Comparison of ENCODE assay signal across 20 cellular contexts in genomic region chr17:75563063-75563758, GRCh38. TPM values are rescaled to one million over a fixed set of nuclear protein-coding genes. Genes with fewer than 3 reads are reported as not detected.
DNase-seq lines count a peak whose midpoint lies in the region; ATAC-seq, FAIRE-seq and TF ChIP-seq lines count a peak whose summit lies in the region.
"Had no signal": no experiment of that assay in that cellular context is flagged by ENCODE, and none has a peak within 500 bp of the region (broad histone marks: within the 10 kb centered on the region; RNA-seq: fewer than 3 reads in every experiment).

No MANE protein-coding gene starts in this region.

- no peak overlapping the region for H3K4me3 ChIP-seq in K562
- H3K4me3 ChIP-seq in neuronal stem cell (ENCODE audit: low read length in 2 of 2), result no peak overlapping the region
- H3K4me3 ChIP-seq in GM23248, result no peak overlapping the region
- H3K4me3 ChIP-seq in sigmoid colon, result no peak overlapping the region
- H3K4me3 ChIP-seq: BLaER1 treated with 17β-estradiol and CSF1 and Interleukin-3, amounts not matched to agents 10 nM and 100 nM; GM12878 had no signal

- 78% methylated on average over 27 of the region's 28 CpGs for WGBS in K562 (ENCODE audit: insufficient coverage, low coverage, missing lambda C conversion rate)
- no CpG with 5 or more reads among the region's 28 CpGs for WGBS in neuronal stem cell (ENCODE audit: extremely low coverage in 2 of 2, insufficient read length in 2 of 2, insufficient replicate concordance in 1 of 2), 2 donors
- 67 to 68% methylated on average over 27 to 28 of the region's 28 CpGs for WGBS in GM23248 (ENCODE audit: low coverage in 1 of 2, low lambda C conversion rate in 2 of 2, missing lambda C conversion rate in 2 of 2), 2 experiments
- 90 to 94% methylated on average over 28 of the region's 28 CpGs for WGBS in sigmoid colon, 2 donors

- TF ChIP-seq EP300 in K562 (IDR thresholded peaks at IDR 0.05; ENCODE audit: low read length) (no peak), sigmoid colon (IDR thresholded peaks at IDR 0.05) (no peak)

- no TSS peak for BruUV-seq in K562 (replicated peaks; lab: Mats Ljungman, UMichigan)

- H3K14ac ChIP-seq in neuronal stem cell (ENCODE audit: low read length), result peak overlapping the region; percentile 56

- in situ Hi-C loops in K562 (cut with MboI), result no loop called here
- in situ Hi-C loops in GM23248 (cut with MboI), result no loop called here

- no peak overlapping the region for H3K18ac ChIP-seq in neuronal stem cell (ENCODE audit: low read length)

- CTCF ChIA-PET in K562 (lab: Yijun Ruan, JAX; ENCODE audit: low intra/inter-chr PET ratio), result no interaction called here

- H4K8ac ChIP-seq in neuronal stem cell (ENCODE audit: low read depth, low read length), result no peak overlapping the region

- no peak overlapping the region for H3K4ac ChIP-seq in neuronal stem cell (ENCODE audit: low read length)

- intact Hi-C loops in K562 (cut with micrococcal nuclease) (no loop called here), sigmoid colon (cut with DNase I) (no loop called here)

- ATAC-seq in K562, result no peak
- ATAC-seq: GM12878 had no signal

- H3K9me3 ChIP-seq in K562 (replicated peaks; ENCODE audit: control insufficient read depth, insufficient read depth, low read depth, low read length) (no peaks in the 10 kb centered on the region), neuronal stem cell (replicated peaks in 1 of 2; ENCODE audit: control insufficient read depth in 2 of 2, insufficient read depth in 1 of 2, low read depth in 1 of 2, low read length in 2 of 2) (no peaks in the 10 kb centered on the region), GM23248 (ENCODE audit: low read depth) (no peaks in the 10 kb centered on the region), sigmoid colon (no peaks in the 10 kb centered on the region)
- H3K9me3 ChIP-seq: BLaER1 treated with 17β-estradiol and CSF1 and Interleukin-3, amounts not matched to agents 10 nM and 100 nM had no signal

- H4K20me1 ChIP-seq in K562 (replicated peaks; ENCODE audit: control insufficient read depth, insufficient read depth, low read length) (no peaks in the 10 kb centered on the region), GM23248 (ENCODE audit: insufficient read depth) (no peaks in the 10 kb centered on the region)
- H4K20me1 ChIP-seq: BLaER1 treated with 17β-estradiol and CSF1 and Interleukin-3, amounts not matched to agents 10 nM and 100 nM had no signal

- no peak overlapping the region for H2BK120ac ChIP-seq in neuronal stem cell (ENCODE audit: low read depth, low read length)

- peaks cover 6% of the 10 kb centered on the region for H3K79me1 ChIP-seq in neuronal stem cell (ENCODE audit: low read depth, low read length)

- H2BK15ac ChIP-seq in neuronal stem cell (ENCODE audit: low read length), result no peak overlapping the region

- H3K9me1 ChIP-seq in K562 (ENCODE audit: control insufficient read depth, insufficient read depth, low read length), result peaks cover 3% of the 10 kb centered on the region

- no peak overlapping the region for H3K4me2 ChIP-seq in K562 (ENCODE audit: insufficient read depth, low read length)
- no peak overlapping the region for H3K4me2 ChIP-seq in neuronal stem cell (ENCODE audit: insufficient read depth, low read length, poor library complexity, severe bottlenecking)
- no peak overlapping the region for H3K4me2 ChIP-seq in GM23248 (ENCODE audit: unreplicated experiment)
- H3K4me2 ChIP-seq: BLaER1 treated with 17β-estradiol and CSF1 and Interleukin-3, amounts not matched to agents 10 nM and 100 nM had no signal

- H3K36me3 ChIP-seq in K562 (ENCODE audit: control insufficient read depth, insufficient read depth, low read length) (peaks cover 13% of the 10 kb centered on the region; the same call in 1 of the 3 replicates), neuronal stem cell (replicated peaks in 1 of 2; ENCODE audit: control insufficient read depth in 2 of 2, insufficient read depth in 2 of 2, low read length in 2 of 2) (peaks cover 0 to 5% of the 10 kb centered on the region in 2 donors), GM23248 (ENCODE audit: low read depth) (no peaks in the 10 kb centered on the region), sigmoid colon (no peaks in the 10 kb centered on the region)

- no peak for TF ChIP-seq RAD21 in K562 (CRISPR knock-in tag; conservative IDR thresholded peaks at IDR 0.05 in 1 of 2, IDR thresholded peaks at IDR 0.05 in 1 of 2)

- no peak overlapping the region for H2BK5ac ChIP-seq in neuronal stem cell (ENCODE audit: low read length)

- no peaks in the 10 kb centered on the region for H3K9me2 ChIP-seq in GM23248 (ENCODE audit: insufficient read depth)

- H3K27ac ChIP-seq in K562 (ENCODE audit: extremely low read depth, low read depth, low read length) (no peak overlapping the region), neuronal stem cell (replicated peaks; ENCODE audit: low read length) (no peak overlapping the region), GM23248 (no peak overlapping the region), sigmoid colon (no peak overlapping the region)
- H3K27ac ChIP-seq: BLaER1 treated with 17β-estradiol and CSF1 and Interleukin-3, amounts not matched to agents 10 nM and 100 nM had no signal

- TF ChIP-seq POLR2A in K562 (conservative IDR thresholded peaks at IDR 0.05) (no peak), H54 (IDR thresholded peaks at IDR 0.05; ENCODE audit: low read depth, low read length) (no peak), sigmoid colon (IDR thresholded peaks at IDR 0.05) (no peak)

- no peak overlapping the region for H2BK12ac ChIP-seq in neuronal stem cell (ENCODE audit: low read length)

- H4K91ac ChIP-seq in neuronal stem cell (ENCODE audit: low read depth, low read length, poor library complexity), result no peak overlapping the region

- H2AFZ ChIP-seq in K562 (ENCODE audit: low read depth, low read length), result no peak overlapping the region
- H2AFZ ChIP-seq in neuronal stem cell (ENCODE audit: low read length), result no peak overlapping the region
- no peak overlapping the region for H2AFZ ChIP-seq in GM23248

- H3K23ac ChIP-seq in neuronal stem cell (ENCODE audit: low read depth, low read length, poor library complexity), result no peak overlapping the region

- H3K79me2 ChIP-seq in K562 (ENCODE audit: control insufficient read depth, insufficient read depth, low read length) (no peaks in the 10 kb centered on the region), GM23248 (ENCODE audit: insufficient read depth) (no peaks in the 10 kb centered on the region)

- H3K9ac ChIP-seq in K562 (ENCODE audit: insufficient read depth in 1 of 2, low read depth in 2 of 2, low read length in 2 of 2) (peak overlapping the region in 1 of 2 experiments; percentile 17; a peak in 1 of 4 replicates), neuronal stem cell (ENCODE audit: low read depth, low read length, poor library complexity) (no peak overlapping the region), GM23248 (no peak overlapping the region)

- H3K4me1 ChIP-seq in K562 (replicated peaks in 1 of 2; ENCODE audit: control insufficient read depth in 2 of 2, insufficient read depth in 2 of 2, low read length in 2 of 2) (peaks cover 0 to 20% of the 10 kb centered on the region in 2 experiments; a peak in 3 of 5 replicates), neuronal stem cell (ENCODE audit: control insufficient read depth in 2 of 2, insufficient read depth in 1 of 2, low read depth in 1 of 2, low read length in 2 of 2) (no peaks in the 10 kb centered on the region), GM23248 (ENCODE audit: insufficient read depth) (0 out of 2 replicates have a peak, but pooled peaks cover 5% of the 10 kb centered on the region), sigmoid colon (no peaks in the 10 kb centered on the region)

- FAIRE-seq in HTR-8/SVneo (lab: Jason Lieb, UNC) (peak; percentile 13), K562 (lab: Jason Lieb, UNC) (no peak), H54 (lab: Jason Lieb, UNC) (no peak)
- FAIRE-seq: GM12878 had no signal

- H3K27me3 ChIP-seq in K562 (ENCODE audit: control insufficient read depth in 2 of 2, insufficient read depth in 2 of 2, low read length in 2 of 2) (no peaks in the 10 kb centered on the region), neuronal stem cell (ENCODE audit: control insufficient read depth in 3 of 3, insufficient read depth in 3 of 3, low read depth in 1 of 3, low read length in 3 of 3) (peaks cover 0 to 28% (median 0%) of the 10 kb centered on the region in 3 experiments), GM23248 (replicated peaks; ENCODE audit: insufficient read depth) (peaks cover 2% of the 10 kb centered on the region; the same call in 1 of the 2 replicates), sigmoid colon (no peaks in the 10 kb centered on the region)
- H3K27me3 ChIP-seq: BLaER1 treated with 17β-estradiol and CSF1 and Interleukin-3, amounts not matched to agents 10 nM and 100 nM had no signal

- DNase-seq in HTR-8/SVneo (ENCODE audit: insufficient read length, low spot score) (no peak), K562 (ENCODE audit: extremely low read depth in 1 of 4, low spot score in 3 of 4) (no peak), islet precursor cell (peak; percentile 53), neuronal stem cell (ENCODE audit: low spot score) (no peak), H54 (ENCODE audit: insufficient read length, low spot score) (no peak), GM23248 (no peak), sigmoid colon (no peak)
- DNase-seq: CD4-positive, CD25-positive, alpha-beta regulatory T cell; CD8-positive, alpha-beta memory T cell; COR-L47; DMS 273 treated with DMSO at 0.1 percent for 48 hours; DMS53; DND-41; EL; GOT3; H9; KG1 had no signal

- no peak overlapping the region for H2AK5ac ChIP-seq in neuronal stem cell (ENCODE audit: low read depth, low read length)

- POLR2A ChIA-PET in K562 (lab: Yijun Ruan, JAX), result no interaction called here

- TF ChIP-seq CTCF in K562 (IDR thresholded peaks at IDR 0.05 in 2 of 3, conservative IDR thresholded peaks at IDR 0.05 in 1 of 3; ENCODE audit: insufficient read depth in 2 of 3, low read depth in 1 of 3, low read length in 3 of 3) (no peak), sigmoid colon (IDR thresholded peaks at IDR 0.05) (no peak)

- no peaks in the 10 kb centered on the region for H3F3A ChIP-seq in GM23248 (ENCODE audit: insufficient read depth)

RNA-seq across cellular contexts. Expression of gene MYO15B, which starts 24.4 kb away (rescaled TPM):
- 8.9 and 39.4 TPM in 2 replicates for total RNA-seq in K562 (2011; cell fraction: chromatin; rRNA removed; ENCODE audit: low replicate concordance)
- 22.5 and 24.7 TPM in 2 replicates for total RNA-seq in K562 (2011; cell fraction: nucleolus; rRNA removed)
- total RNA-seq in K562 (2011; cell fraction: nucleoplasm; rRNA removed), result 11.1 and 14.7 TPM in 2 replicates
- total RNA-seq in K562 (2014; rRNA removed) (0.05 and 0.24 TPM in 2 replicates), K562 (2014; rRNA removed; fragmentation: Illumina TruSeq; extraction: Trizol) (1.2 TPM in 1 of 2 replicates, not detected in the other), K562 (2015; rRNA removed; fragmentation: Illumina TruSeq; extraction: Trizol) (0.83 TPM in 2 replicates), K562 (2021) (1.5 and 3.1 TPM in 2 replicates), sigmoid colon (100 to 1,000 TPM in 1 of 4 donors, 10 to 100 TPM in 3; 33.1 to 117 (median 52.0) TPM)
- polyA plus RNA-seq in K562 (2011; rRNA removed) (0.82 and 1.2 TPM in 2 replicates), K562 (2014; fragmentation: Illumina TruSeq; extraction: Trizol) (0.12 and 0.76 TPM in 2 replicates), K562 (2014; fragmentation: Nextera tagmentation; extraction: Ambion mirVana) (not detected), K562 (2014; rRNA removed) (0.98 and 1.5 TPM in 2 replicates), GM23248 (2016; fragmentation: Nextera tagmentation; extraction: Ambion mirVana) (0.65 and 1.3 TPM in 2 replicates), sigmoid colon (100 to 1,000 TPM; 212 to 460 (median 250) TPM)
- polyA plus RNA-seq in K562 (2011; cell fraction: cytosol; rRNA removed), result 0.39 and 0.49 TPM in 2 replicates
- polyA plus RNA-seq in K562 (2011; cell fraction: nucleus; rRNA removed), result 15.0 and 17.9 TPM in 2 replicates
- 1.2 and 10.8 TPM in 2 replicates for polyA plus RNA-seq in K562 (2012)
- polyA minus RNA-seq in K562 (2011; rRNA and poly(A)+ RNA removed), result 0.70 and 1.0 TPM in 2 replicates
- polyA minus RNA-seq in K562 (2011; cell fraction: cytosol; rRNA and poly(A)+ RNA removed), result not detected in 2 replicates
- 7.7 and 8.5 TPM in 2 replicates for polyA minus RNA-seq in K562 (2011; cell fraction: nucleus; rRNA and poly(A)+ RNA removed)
- 8.5 TPM for polyA plus RNA-seq in neuronal stem cell (2013, experiment 1 of 2)
- 8.9 TPM for polyA plus RNA-seq in neuronal stem cell (2013, experiment 2 of 2)
- 5.8 and 7.2 TPM in 2 replicates for total RNA-seq in GM23248 (2014; rRNA removed; shearing (Covaris generic))

RNA-seq across cellular contexts. Expression of gene LLGL2, which starts 37.7 kb away (rescaled TPM):
- total RNA-seq in K562 (2011; cell fraction: chromatin; rRNA removed; ENCODE audit: low replicate concordance), result 25.4 and 96.6 TPM in 2 replicates
- total RNA-seq in K562 (2011; cell fraction: nucleolus; rRNA removed), result 63.3 and 66.7 TPM in 2 replicates
- total RNA-seq in K562 (2011; cell fraction: nucleoplasm; rRNA removed), result 38.1 and 42.6 TPM in 2 replicates
- 17.9 and 19.5 TPM in 2 replicates for total RNA-seq in K562 (2014; rRNA removed)
- total RNA-seq in K562 (2014; rRNA removed; fragmentation: Illumina TruSeq; extraction: Trizol), result 1.8 and 3.0 TPM in 2 replicates
- total RNA-seq in K562 (2015; rRNA removed; fragmentation: Illumina TruSeq; extraction: Trizol), result 10.2 and 11.8 TPM in 2 replicates
- total RNA-seq in K562 (2021), result 24.4 and 25.2 TPM in 2 replicates
- 12.5 and 16.0 TPM in 2 replicates for polyA plus RNA-seq in K562 (2011; rRNA removed)
- polyA plus RNA-seq in K562 (2011; cell fraction: cytosol; rRNA removed), result 14.3 and 34.7 TPM in 2 replicates
- polyA plus RNA-seq in K562 (2011; cell fraction: nucleus; rRNA removed), result 44.8 and 82.4 TPM in 2 replicates
- polyA plus RNA-seq in K562 (2012), result 14.8 and 26.6 TPM in 2 replicates
- 3.7 and 14.7 TPM in 2 replicates for polyA plus RNA-seq in K562 (2014; fragmentation: Illumina TruSeq; extraction: Trizol)
- 1 to 10 TPM in 1 of 2 experiments, under 1 TPM in 1; 0.32 to 1.3 TPM for polyA plus RNA-seq in K562 (2014; fragmentation: Nextera tagmentation; extraction: Ambion mirVana)
- polyA plus RNA-seq in K562 (2014; rRNA removed), result 17.7 and 23.7 TPM in 2 replicates
- polyA minus RNA-seq in K562 (2011; rRNA and poly(A)+ RNA removed), result 4.3 and 6.7 TPM in 2 replicates
- 10.6 and 11.3 TPM in 2 replicates for polyA minus RNA-seq in K562 (2011; cell fraction: cytosol; rRNA and poly(A)+ RNA removed)
- 21.3 and 23.8 TPM in 2 replicates for polyA minus RNA-seq in K562 (2011; cell fraction: nucleus; rRNA and poly(A)+ RNA removed)
- polyA plus RNA-seq in neuronal stem cell (2013, experiment 1 of 2), result 25.2 TPM
- 26.4 TPM for polyA plus RNA-seq in neuronal stem cell (2013, experiment 2 of 2)
- total RNA-seq in GM23248 (2014; rRNA removed; shearing (Covaris generic)), result not detected in 2 replicates
- not detected in 2 replicates for polyA plus RNA-seq in GM23248 (2016; fragmentation: Nextera tagmentation; extraction: Ambion mirVana)
- 1 to 10 TPM; 1.4 to 5.0 (median 3.4) TPM for total RNA-seq in sigmoid colon
- 100 to 1,000 TPM; 197 to 299 (median 294) TPM for polyA plus RNA-seq in sigmoid colon

RNA-seq across cellular contexts. Expression of gene TSEN54, which starts 46.9 kb away (rescaled TPM):
- 43.1 and 96.1 TPM in 2 replicates for total RNA-seq in K562 (2011; cell fraction: chromatin; rRNA removed; ENCODE audit: low replicate concordance)
- 63.2 and 67.5 TPM in 2 replicates for total RNA-seq in K562 (2011; cell fraction: nucleolus; rRNA removed)
- total RNA-seq in K562 (2011; cell fraction: nucleoplasm; rRNA removed), result 52.4 and 53.0 TPM in 2 replicates
- total RNA-seq in K562 (2014; rRNA removed) (53.0 and 81.0 TPM in 2 replicates), K562 (2014; rRNA removed; fragmentation: Illumina TruSeq; extraction: Trizol) (34.6 and 48.9 TPM in 2 replicates), K562 (2015; rRNA removed; fragmentation: Illumina TruSeq; extraction: Trizol) (35.6 and 37.2 TPM in 2 replicates), K562 (2021) (58.0 and 64.3 TPM in 2 replicates), sigmoid colon (10 to 100 TPM; 11.1 to 25.3 (median 21.3) TPM)
- polyA plus RNA-seq in K562 (2011; rRNA removed) (57.6 and 62.0 TPM in 2 replicates), K562 (2014; fragmentation: Illumina TruSeq; extraction: Trizol) (40.0 and 41.6 TPM in 2 replicates), K562 (2014; fragmentation: Nextera tagmentation; extraction: Ambion mirVana) (10 to 100 TPM in 1 of 2 experiments, 1 to 10 TPM in 1; 5.9 to 13.6 TPM), K562 (2014; rRNA removed) (55.6 and 62.6 TPM in 2 replicates), GM23248 (2016; fragmentation: Nextera tagmentation; extraction: Ambion mirVana) (7.9 and 9.8 TPM in 2 replicates), sigmoid colon (10 to 100 TPM; 32.4 to 43.7 (median 35.6) TPM)
- polyA plus RNA-seq in K562 (2011; cell fraction: cytosol; rRNA removed), result 56.9 and 82.8 TPM in 2 replicates
- polyA plus RNA-seq in K562 (2011; cell fraction: nucleus; rRNA removed), result 77.8 and 89.5 TPM in 2 replicates
- polyA plus RNA-seq in K562 (2012), result 38.5 and 39.9 TPM in 2 replicates
- polyA minus RNA-seq in K562 (2011; rRNA and poly(A)+ RNA removed), result 23.1 and 38.9 TPM in 2 replicates
- polyA minus RNA-seq in K562 (2011; cell fraction: cytosol; rRNA and poly(A)+ RNA removed), result 16.1 and 23.9 TPM in 2 replicates
- 14.4 and 17.5 TPM in 2 replicates for polyA minus RNA-seq in K562 (2011; cell fraction: nucleus; rRNA and poly(A)+ RNA removed)
- polyA plus RNA-seq in neuronal stem cell (2013, experiment 1 of 2), result 21.2 TPM
- polyA plus RNA-seq in neuronal stem cell (2013, experiment 2 of 2), result 24.0 TPM
- 10.7 and 25.4 TPM in 2 replicates for total RNA-seq in GM23248 (2014; rRNA removed; shearing (Covaris generic))

RNA-seq across cellular contexts. Expression of gene CASKIN2, which starts 47.9 kb away (rescaled TPM):
- 7.8 and 33.3 TPM in 2 replicates for total RNA-seq in K562 (2011; cell fraction: chromatin; rRNA removed; ENCODE audit: low replicate concordance)
- total RNA-seq in K562 (2011; cell fraction: nucleolus; rRNA removed), result 14.5 and 19.7 TPM in 2 replicates
- total RNA-seq in K562 (2011; cell fraction: nucleoplasm; rRNA removed), result 6.2 and 10.0 TPM in 2 replicates
- total RNA-seq in K562 (2014; rRNA removed) (2.3 and 3.5 TPM in 2 replicates), K562 (2014; rRNA removed; fragmentation: Illumina TruSeq; extraction: Trizol) (1.1 and 1.3 TPM in 2 replicates), K562 (2015; rRNA removed; fragmentation: Illumina TruSeq; extraction: Trizol) (2.1 and 2.3 TPM in 2 replicates), K562 (2021) (12.2 and 14.5 TPM in 2 replicates), sigmoid colon (10 to 100 TPM in 3 of 4 donors, 1 to 10 TPM in 1; 10.0 to 14.7 (median 10.2) TPM)
- polyA plus RNA-seq in K562 (2011; rRNA removed) (1.9 and 2.2 TPM in 2 replicates), K562 (2014; fragmentation: Illumina TruSeq; extraction: Trizol) (2.5 and 5.7 TPM in 2 replicates), K562 (2014; fragmentation: Nextera tagmentation; extraction: Ambion mirVana) (under 1 TPM; 0.01 to 0.04 TPM), K562 (2014; rRNA removed) (3.0 and 5.1 TPM in 2 replicates), GM23248 (2016; fragmentation: Nextera tagmentation; extraction: Ambion mirVana) (1.9 and 2.0 TPM in 2 replicates), sigmoid colon (10 to 100 TPM in 1 of 3 donors, 1 to 10 TPM in 2; 4.8 to 12.9 (median 7.4) TPM)
- 1.2 and 1.5 TPM in 2 replicates for polyA plus RNA-seq in K562 (2011; cell fraction: cytosol; rRNA removed)
- 6.5 and 13.9 TPM in 2 replicates for polyA plus RNA-seq in K562 (2011; cell fraction: nucleus; rRNA removed)
- 4.8 and 5.2 TPM in 2 replicates for polyA plus RNA-seq in K562 (2012)
- 1.8 and 1.9 TPM in 2 replicates for polyA minus RNA-seq in K562 (2011; rRNA and poly(A)+ RNA removed)
- polyA minus RNA-seq in K562 (2011; cell fraction: cytosol; rRNA and poly(A)+ RNA removed), result 3.8 and 8.4 TPM in 2 replicates
- polyA minus RNA-seq in K562 (2011; cell fraction: nucleus; rRNA and poly(A)+ RNA removed), result 8.6 and 9.6 TPM in 2 replicates
- polyA plus RNA-seq in neuronal stem cell (2013, experiment 1 of 2), result 7.5 TPM
- 7.9 TPM for polyA plus RNA-seq in neuronal stem cell (2013, experiment 2 of 2)
- total RNA-seq in GM23248 (2014; rRNA removed; shearing (Covaris generic)), result 6.2 and 9.2 TPM in 2 replicates
- polyA plus RNA-seq: IgD-negative memory B cell had no signal
